1 cellular context compared by ENCODE assay signal in genomic region chr2:20525041-20526035, GRCh38.
TF ChIP-seq lines count a peak whose summit lies in the region.

No MANE protein-coding gene starts in this region.

TF ChIP-seq in HepG2, 621 proteins besides CTCF, POLR2A, EP300 and RAD21 (continued from another document and continues in another):
- TF ChIP-seq ZBTB46 (CRISPR knock-in tag; IDR thresholded peaks at IDR 0.05; ENCODE audit: borderline replicate concordance), result 0 out of 2 replicates have a peak, but pooled peaks have one; percentile 44
- no peak; the same call in 1 of the 2 replicates for TF ChIP-seq PHF20 (CRISPR knock-in tag; IDR thresholded peaks at IDR 0.05)
- peak; percentile 93 for TF ChIP-seq ZFX (CRISPR knock-in tag; IDR thresholded peaks at IDR 0.05; ENCODE audit: low read depth)
- TF ChIP-seq HNF1B (CRISPR knock-in tag; IDR thresholded peaks at IDR 0.05), result peak; percentile 76
- TF ChIP-seq ZBTB3 (CRISPR knock-in tag; IDR thresholded peaks at IDR 0.05; ENCODE audit: borderline replicate concordance, low read depth), result peak; percentile 75; the same call in 1 of the 2 replicates
- no peak for TF ChIP-seq PLSCR1 (CRISPR knock-in tag; IDR thresholded peaks at IDR 0.05; ENCODE audit: borderline replicate concordance)
- peak; percentile 64; the same call in 1 of the 2 replicates for TF ChIP-seq MIER2 (CRISPR knock-in tag; IDR thresholded peaks at IDR 0.05)
- TF ChIP-seq CBX5 (CRISPR knock-in tag; IDR thresholded peaks at IDR 0.05; ENCODE audit: borderline replicate concordance), result peak; percentile 77; the same call in 1 of the 2 replicates
- TF ChIP-seq ZNF432 (CRISPR knock-in tag; IDR thresholded peaks at IDR 0.05; ENCODE audit: borderline replicate concordance), result no peak
- TF ChIP-seq ZNF704 (CRISPR knock-in tag; IDR thresholded peaks at IDR 0.05; ENCODE audit: borderline replicate concordance), result 0 out of 2 replicates have a peak, but pooled peaks have one; percentile 68
- TF ChIP-seq SSRP1 (CRISPR knock-in tag; IDR thresholded peaks at IDR 0.05), result peak; percentile 16; the same call in 1 of the 2 replicates
- TF ChIP-seq TBP (CRISPR knock-in tag; IDR thresholded peaks at IDR 0.05), result no peak
- TF ChIP-seq POGZ (CRISPR knock-in tag; IDR thresholded peaks at IDR 0.05), result peak; percentile 76
- peak; percentile 47; the same call in 1 of the 2 replicates for TF ChIP-seq PAXIP1 (CRISPR knock-in tag; conservative IDR thresholded peaks at IDR 0.05)
- TF ChIP-seq ZBTB33 (CRISPR knock-in tag; IDR thresholded peaks at IDR 0.05), result no peak; the same call in none of the 2 replicates
- peak; percentile 24 for TF ChIP-seq RCOR2 (CRISPR knock-in tag; IDR thresholded peaks at IDR 0.05)
- TF ChIP-seq ZNF770 (CRISPR knock-in tag; IDR thresholded peaks at IDR 0.05), result peak; percentile 80
- no peak for TF ChIP-seq USF2 (IDR thresholded peaks at IDR 0.05; ENCODE audit: low read depth, low read length)
- TF ChIP-seq USF2 (CRISPR knock-in tag; IDR thresholded peaks at IDR 0.05; ENCODE audit: borderline replicate concordance), result no peak
- TF ChIP-seq ZSCAN29 (CRISPR knock-in tag; conservative IDR thresholded peaks at IDR 0.05), result peak; percentile 86
- TF ChIP-seq SMAD9 (CRISPR knock-in tag; IDR thresholded peaks at IDR 0.05), result no peak
- TF ChIP-seq MED8 (CRISPR knock-in tag; IDR thresholded peaks at IDR 0.05; ENCODE audit: insufficient replicate concordance), result no peak
- no peak for TF ChIP-seq TCF12 (IDR thresholded peaks at IDR 0.05)
- peak; percentile 87 for TF ChIP-seq TCF12 (CRISPR knock-in tag; IDR thresholded peaks at IDR 0.05)
- peak; percentile 73; the same call in 1 of the 2 replicates for TF ChIP-seq THAP9 (CRISPR knock-in tag; IDR thresholded peaks at IDR 0.05; ENCODE audit: borderline replicate concordance)
- peak; percentile 84 for TF ChIP-seq ARID5B (CRISPR knock-in tag; IDR thresholded peaks at IDR 0.05)
- TF ChIP-seq HOXA3 (CRISPR knock-in tag; IDR thresholded peaks at IDR 0.05), result peak; percentile 27; the same call in 1 of the 2 replicates
- peak; percentile 88 for TF ChIP-seq IKZF5 (CRISPR knock-in tag; IDR thresholded peaks at IDR 0.05)
- no peak for TF ChIP-seq SYNCRIP (IDR thresholded peaks at IDR 0.05; ENCODE audit: insufficient read depth, low read depth, low read length)
- peak; percentile 59 for TF ChIP-seq FOXO1 (CRISPR knock-in tag; IDR thresholded peaks at IDR 0.05)
